ENCODE assay signal across 27 cellular contexts in the genomic region with DNA sequence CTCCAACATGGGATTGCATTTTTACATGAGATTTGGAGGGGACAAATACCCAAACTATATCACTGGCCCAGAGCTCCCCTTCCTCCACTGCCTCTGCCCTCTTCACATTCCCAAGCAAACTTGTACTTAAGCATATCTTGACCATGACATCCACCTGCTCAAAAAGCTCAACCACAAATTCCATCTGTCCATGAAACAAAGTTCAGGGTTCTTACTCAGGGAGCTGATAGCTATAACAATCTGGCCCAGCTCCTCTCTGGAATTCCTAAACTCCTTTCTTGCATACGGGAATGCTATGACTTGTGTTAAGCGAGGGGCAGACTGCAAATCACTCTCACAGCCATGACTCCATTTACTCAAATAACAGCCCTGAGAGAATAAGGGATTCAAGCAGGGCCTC.
"Had no signal": no experiment of that assay in that cellular context is flagged by ENCODE, and none has a peak within 500 bp of the region (broad histone marks: within the 10 kb centered on the region; RNA-seq: fewer than 3 reads in every experiment).

No MANE protein-coding gene starts in this region.

- ATAC-seq: effector memory CD8-positive, alpha-beta T cell; esophagus mucosa; foreskin keratinocyte; gastroesophageal sphincter; heart left ventricle; left colon; left lobe of liver; left ventricle myocardium superior; lower lobe of right lung; mucosa of descending colon had no signal

- H3K9me3 ChIP-seq: colonic mucosa, esophagus squamous epithelium, gastroesophageal sphincter, heart left ventricle, lower lobe of right lung, mucosa of descending colon had no signal

- H3K9me3 Mint-ChIP-seq: effector memory CD8-positive, alpha-beta T cell; endodermal cell had no signal

- H3K4me2 ChIP-seq: hepatocyte had no signal

- H3K27me3 Mint-ChIP-seq: dendritic cell treated with granulocyte-macrophage colony-stimulating factor and Interleukin-4, amounts not matched to agents 40 ng/mL and 50 ng/mL, for 4 days had no signal

- DNase-seq: colonic mucosa; cortex of kidney; effector CD8-positive, alpha-beta T cell; effector memory CD8-positive, alpha-beta T cell; endodermal cell; erythroblast; esophagus squamous epithelium; foreskin keratinocyte; heart left ventricle; hypothalamus; immature natural killer cell; islet precursor cell; kidney; kidney glomerular epithelial cell; left colon; left ventricle myocardium superior; lower lobe of right lung; mesenchymal stem cell; mucosa of descending colon; naive B cell had no signal

- H3K27ac Mint-ChIP-seq: dendritic cell treated with granulocyte-macrophage colony-stimulating factor and Interleukin-4, amounts not matched to agents 40 ng/mL and 50 ng/mL, for 4 days; effector memory CD8-positive, alpha-beta T cell; endodermal cell; immature natural killer cell; mesothelial cell of epicardium had no signal

- H2AFZ ChIP-seq: hepatocyte had no signal

- H3K4me3 Mint-ChIP-seq: dendritic cell treated with granulocyte-macrophage colony-stimulating factor and Interleukin-4, amounts not matched to agents 40 ng/mL and 50 ng/mL, for 4 days; effector memory CD8-positive, alpha-beta T cell; endodermal cell; immature natural killer cell; mesothelial cell of epicardium; naive B cell had no signal

- H3K36me3 ChIP-seq: colonic mucosa, esophagus squamous epithelium, gastroesophageal sphincter, heart left ventricle, lower lobe of right lung had no signal

- H3K36me3 Mint-ChIP-seq: immature natural killer cell, mesothelial cell of epicardium, naive B cell had no signal

- H3K4me3 ChIP-seq: colonic mucosa, esophagus squamous epithelium, gastroesophageal sphincter, heart left ventricle, hepatocyte, lower lobe of right lung, mucosa of descending colon had no signal

- H3K4me1 Mint-ChIP-seq: immature natural killer cell, mesothelial cell of epicardium, naive B cell had no signal

- H3K27me3 ChIP-seq: colonic mucosa, esophagus squamous epithelium, foreskin keratinocyte, gastroesophageal sphincter, heart left ventricle, hepatocyte had no signal

- H3K79me2 ChIP-seq: hepatocyte had no signal

- H3K27ac ChIP-seq: colonic mucosa, epithelial cell of prostate, esophagus squamous epithelium, foreskin keratinocyte, gastroesophageal sphincter, heart left ventricle, hepatocyte, lower lobe of right lung had no signal

- H3K4me1 ChIP-seq: colonic mucosa, esophagus squamous epithelium, foreskin keratinocyte, gastroesophageal sphincter, heart left ventricle, lower lobe of right lung had no signal
